ENCODE assay signal across 1 cellular context in the genomic region with DNA sequence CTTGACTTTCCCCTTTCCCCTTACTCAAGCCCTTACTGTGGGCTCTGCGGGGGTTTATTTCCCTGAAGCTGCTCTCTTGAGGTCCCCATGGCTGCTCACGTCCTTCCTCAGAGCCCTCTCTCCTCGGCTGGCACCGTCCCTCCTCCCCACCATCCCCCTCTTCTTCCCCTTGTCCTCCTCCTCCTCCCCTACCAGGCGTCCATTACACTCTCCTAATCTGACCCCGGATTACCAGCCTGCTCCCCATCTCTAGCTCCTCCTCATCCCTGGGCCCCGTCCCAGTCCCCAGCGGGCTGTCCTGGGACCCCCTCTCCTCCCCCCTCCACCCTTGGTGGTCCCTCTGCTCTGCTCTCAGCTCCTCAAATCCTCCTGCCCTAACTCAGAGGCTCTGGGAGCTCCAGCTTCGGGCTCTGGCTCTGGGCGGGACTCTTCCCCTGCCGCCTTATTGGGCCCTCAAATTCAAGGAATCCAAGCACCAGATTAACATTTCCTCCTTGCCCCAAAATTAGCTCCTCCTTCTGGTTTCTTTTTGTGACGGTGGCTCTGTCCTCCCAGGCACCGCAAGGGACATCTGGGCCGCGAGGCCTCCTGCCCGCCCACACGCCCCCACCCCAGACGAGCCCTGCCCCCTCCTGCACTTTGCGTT.
TF ChIP-seq lines count a peak whose summit lies in the region.

No MANE protein-coding gene starts in this region.

TF ChIP-seq in GM23338, 12 proteins besides CTCF, POLR2A, EP300 and RAD21:
- TF ChIP-seq POLR2AphosphoS5 (IDR thresholded peaks at IDR 0.05; ENCODE audit: low read depth): peak; percentile 42; the same call in 1 of the 2 replicates
- TF ChIP-seq, protein P1, sequence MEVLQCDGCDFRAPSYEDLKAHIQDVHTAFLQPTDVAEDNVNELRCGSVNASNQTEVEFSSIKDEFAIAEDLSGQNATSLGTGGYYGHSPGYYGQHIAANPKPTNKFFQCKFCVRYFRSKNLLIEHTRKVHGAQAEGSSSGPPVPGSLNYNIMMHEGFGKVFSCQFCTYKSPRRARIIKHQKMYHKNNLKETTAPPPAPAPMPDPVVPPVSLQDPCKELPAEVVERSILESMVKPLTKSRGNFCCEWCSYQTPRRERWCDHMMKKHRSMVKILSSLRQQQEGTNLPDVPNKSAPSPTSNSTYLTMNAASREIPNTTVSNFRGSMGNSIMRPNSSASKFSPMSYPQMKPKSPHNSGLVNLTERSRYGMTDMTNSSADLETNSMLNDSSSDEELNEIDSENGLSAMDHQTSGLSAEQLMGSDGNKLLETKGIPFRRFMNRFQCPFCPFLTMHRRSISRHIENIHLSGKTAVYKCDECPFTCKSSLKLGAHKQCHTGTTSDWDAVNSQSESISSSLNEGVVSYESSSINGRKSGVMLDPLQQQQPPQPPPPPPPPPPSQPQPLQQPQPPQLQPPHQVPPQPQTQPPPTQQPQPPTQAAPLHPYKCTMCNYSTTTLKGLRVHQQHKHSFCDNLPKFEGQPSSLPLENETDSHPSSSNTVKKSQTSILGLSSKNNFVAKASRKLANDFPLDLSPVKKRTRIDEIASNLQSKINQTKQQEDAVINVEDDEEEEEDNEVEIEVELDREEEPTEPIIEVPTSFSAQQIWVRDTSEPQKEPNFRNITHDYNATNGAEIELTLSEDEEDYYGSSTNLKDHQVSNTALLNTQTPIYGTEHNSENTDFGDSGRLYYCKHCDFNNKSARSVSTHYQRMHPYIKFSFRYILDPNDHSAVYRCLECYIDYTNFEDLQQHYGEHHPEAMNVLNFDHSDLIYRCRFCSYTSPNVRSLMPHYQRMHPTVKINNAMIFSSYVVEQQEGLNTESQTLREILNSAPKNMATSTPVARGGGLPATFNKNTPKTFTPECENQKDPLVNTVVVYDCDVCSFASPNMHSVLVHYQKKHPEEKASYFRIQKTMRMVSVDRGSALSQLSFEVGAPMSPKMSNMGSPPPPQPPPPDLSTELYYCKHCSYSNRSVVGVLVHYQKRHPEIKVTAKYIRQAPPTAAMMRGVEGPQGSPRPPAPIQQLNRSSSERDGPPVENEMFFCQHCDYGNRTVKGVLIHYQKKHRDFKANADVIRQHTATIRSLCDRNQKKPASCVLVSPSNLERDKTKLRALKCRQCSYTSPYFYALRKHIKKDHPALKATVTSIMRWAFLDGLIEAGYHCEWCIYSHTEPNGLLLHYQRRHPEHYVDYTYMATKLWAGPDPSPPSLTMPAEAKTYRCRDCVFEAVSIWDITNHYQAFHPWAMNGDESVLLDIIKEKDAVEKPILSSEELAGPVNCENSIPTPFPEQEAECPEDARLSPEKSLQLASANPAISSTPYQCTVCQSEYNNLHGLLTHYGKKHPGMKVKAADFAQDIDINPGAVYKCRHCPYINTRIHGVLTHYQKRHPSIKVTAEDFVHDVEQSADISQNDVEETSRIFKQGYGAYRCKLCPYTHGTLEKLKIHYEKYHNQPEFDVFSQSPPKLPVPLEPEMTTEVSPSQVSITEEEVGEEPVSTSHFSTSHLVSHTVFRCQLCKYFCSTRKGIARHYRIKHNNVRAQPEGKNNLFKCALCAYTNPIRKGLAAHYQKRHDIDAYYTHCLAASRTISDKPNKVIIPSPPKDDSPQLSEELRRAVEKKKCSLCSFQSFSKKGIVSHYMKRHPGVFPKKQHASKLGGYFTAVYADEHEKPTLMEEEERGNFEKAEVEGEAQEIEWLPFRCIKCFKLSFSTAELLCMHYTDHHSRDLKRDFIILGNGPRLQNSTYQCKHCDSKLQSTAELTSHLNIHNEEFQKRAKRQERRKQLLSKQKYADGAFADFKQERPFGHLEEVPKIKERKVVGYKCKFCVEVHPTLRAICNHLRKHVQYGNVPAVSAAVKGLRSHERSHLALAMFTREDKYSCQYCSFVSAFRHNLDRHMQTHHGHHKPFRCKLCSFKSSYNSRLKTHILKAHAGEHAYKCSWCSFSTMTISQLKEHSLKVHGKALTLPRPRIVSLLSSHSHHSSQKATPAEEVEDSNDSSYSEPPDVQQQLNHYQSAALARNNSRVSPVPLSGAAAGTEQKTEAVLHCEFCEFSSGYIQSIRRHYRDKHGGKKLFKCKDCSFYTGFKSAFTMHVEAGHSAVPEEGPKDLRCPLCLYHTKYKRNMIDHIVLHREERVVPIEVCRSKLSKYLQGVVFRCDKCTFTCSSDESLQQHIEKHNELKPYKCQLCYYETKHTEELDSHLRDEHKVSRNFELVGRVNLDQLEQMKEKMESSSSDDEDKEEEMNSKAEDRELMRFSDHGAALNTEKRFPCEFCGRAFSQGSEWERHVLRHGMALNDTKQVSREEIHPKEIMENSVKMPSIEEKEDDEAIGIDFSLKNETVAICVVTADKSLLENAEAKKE (CRISPR knock-in tag; IDR thresholded peaks at IDR 0.05): no peak
